In the genomic region with DNA sequence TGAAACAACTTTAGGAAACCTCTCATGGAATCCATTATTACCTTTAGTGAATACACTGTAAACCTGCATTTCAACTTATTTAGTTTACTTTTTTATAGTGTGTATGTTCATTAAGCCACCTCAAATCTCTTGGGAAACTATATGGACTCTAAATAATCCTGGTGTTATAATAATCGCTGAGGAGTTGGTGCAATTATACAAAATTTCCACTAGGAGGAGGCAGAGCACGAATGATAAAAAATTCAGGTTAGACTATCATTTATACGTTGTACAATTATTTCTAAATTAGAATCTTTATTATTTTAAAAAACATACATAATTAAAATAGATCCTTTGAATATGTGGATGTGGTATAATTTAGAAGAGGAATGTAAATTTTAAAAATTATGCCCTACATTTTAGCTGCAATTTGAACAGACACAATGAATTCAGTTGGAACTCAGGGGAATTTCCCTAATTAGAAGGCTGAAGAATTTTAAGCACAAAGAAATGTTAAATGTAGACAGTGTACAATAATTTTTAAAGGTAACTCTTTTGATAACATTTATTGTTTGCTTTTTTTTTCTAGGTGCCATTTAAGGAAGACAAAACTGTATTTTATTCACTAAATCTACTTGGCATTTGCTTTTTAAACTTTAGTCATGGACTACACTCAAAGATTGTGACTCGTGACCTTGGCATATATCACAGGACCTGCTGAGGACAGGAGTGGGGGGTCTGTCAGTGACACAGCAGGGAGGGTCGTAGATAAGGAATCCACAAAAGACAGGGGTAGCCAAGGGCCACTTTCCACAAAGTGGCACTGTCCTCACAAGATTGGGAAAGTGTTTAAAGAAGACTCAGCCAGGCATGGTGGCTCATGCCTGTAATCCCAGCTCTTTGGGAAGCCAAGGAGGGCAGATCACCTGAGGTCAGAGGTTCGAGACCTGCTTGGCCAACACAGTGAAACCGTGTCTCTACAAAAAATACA, we compare ENCODE assay signal across 9 cellular contexts. TPM values are rescaled to one million over a fixed set of nuclear protein-coding genes. Genes with fewer than 3 reads are reported as not detected.
A peak's percentile ranks its signal among the peaks of the same experiment; 100 is the strongest.
DNase-seq lines count a peak whose midpoint lies in the region; ATAC-seq, FAIRE-seq and TF ChIP-seq lines count a peak whose summit lies in the region.
"Had no signal": no experiment of that assay in that cellular context is flagged by ENCODE, and none has a peak within 500 bp of the region (broad histone marks: within the 10 kb centered on the region; RNA-seq: fewer than 3 reads in every experiment).

No MANE protein-coding gene starts in this region.

- no peak overlapping the region for H3K27ac Mint-ChIP-seq in HFFc6
- H3K27ac Mint-ChIP-seq: stimulated activated naive CD8-positive, alpha-beta T cell treated with anti-CD3 and anti-CD28 coated beads, Interleukin-15, Interleukin-2, amounts not matched to agents 100 ng/mL and 50 ng/mL, for 24 hours had no signal

- no peak overlapping the region for H3K4me2 ChIP-seq in fibroblast of lung (ENCODE audit: extremely low read depth, insufficient read depth, low read length)

- peaks cover 16% of the 10 kb centered on the region for H3K9me3 Mint-ChIP-seq in HFFc6
- H3K9me3 Mint-ChIP-seq: stimulated activated naive CD8-positive, alpha-beta T cell treated with anti-CD3 and anti-CD28 coated beads, Interleukin-15, Interleukin-2, amounts not matched to agents 100 ng/mL and 50 ng/mL, for 24 hours had no signal

- H3K27me3 ChIP-seq in fibroblast of lung (ENCODE audit: control insufficient read depth, insufficient read depth, low read length) (no peaks in the 10 kb centered on the region), small intestine (ENCODE audit: control insufficient read depth in 2 of 2, insufficient read depth in 2 of 2, low read length in 2 of 2) (no peaks in the 10 kb centered on the region)

- no peaks in the 10 kb centered on the region for H3K36me3 ChIP-seq in fibroblast of lung (ENCODE audit: control insufficient read depth, insufficient read depth, low read length)
- H3K36me3 ChIP-seq in small intestine (ENCODE audit: control insufficient read depth in 2 of 2, insufficient read depth in 2 of 2, low read length in 2 of 2), result no peaks in the 10 kb centered on the region

- H3K4me1 Mint-ChIP-seq in HFFc6 (ENCODE audit: low read depth), result peaks cover 12% of the 10 kb centered on the region

- H3K27me3 Mint-ChIP-seq in HFFc6 (ENCODE audit: insufficient read depth), result peaks cover 1% of the 10 kb centered on the region; the same call in 1 of the 2 replicates

- TF ChIP-seq CTCF in HFFc6 (IDR thresholded peaks at IDR 0.05), result peak; percentile 93
- TF ChIP-seq CTCF in fibroblast of lung (conservative IDR thresholded peaks at IDR 0.05 in 1 of 2, IDR thresholded peaks at IDR 0.05 in 1 of 2; ENCODE audit: low read depth in 1 of 2, low read length in 2 of 2), result peak; percentile 41 to 67

- H3K27ac ChIP-seq in fibroblast of lung (ENCODE audit: insufficient read depth, low read length) (no peak overlapping the region), small intestine (ENCODE audit: low read depth in 1 of 2, low read length in 1 of 2) (no peak overlapping the region)

- no peaks in the 10 kb centered on the region; the same call in 1 of the 2 replicates for H3K36me3 Mint-ChIP-seq in HFFc6 (ENCODE audit: low read depth)

- no peaks in the 10 kb centered on the region for H3K79me2 ChIP-seq in fibroblast of lung (ENCODE audit: control insufficient read depth, insufficient read depth, low read length)

- H3K9ac ChIP-seq in fibroblast of lung (ENCODE audit: insufficient read depth, low read length), result no peak overlapping the region

- no peak overlapping the region for H3K4me3 Mint-ChIP-seq in HFFc6
- H3K4me3 Mint-ChIP-seq: stimulated activated naive CD8-positive, alpha-beta T cell treated with anti-CD3 and anti-CD28 coated beads, Interleukin-15, Interleukin-2, amounts not matched to agents 100 ng/mL and 50 ng/mL, for 24 hours had no signal

- H3K4me1 ChIP-seq in fibroblast of lung (ENCODE audit: control insufficient read depth, extremely low read depth, insufficient read depth, low read length) (no peaks in the 10 kb centered on the region), small intestine (ENCODE audit: control insufficient read depth in 2 of 2, insufficient read depth in 1 of 2, low read depth in 1 of 2, low read length in 1 of 2) (no peaks in the 10 kb centered on the region)

- no peak overlapping the region for H2AFZ ChIP-seq in fibroblast of lung (ENCODE audit: low read length)

- peak; percentile 86 for FAIRE-seq in small intestine (lab: Jason Lieb, UNC)

- DNase-seq in CD1c-positive myeloid dendritic cell (ENCODE audit: extremely low spot score), result peak; percentile 58
- peak; percentile 30 for DNase-seq in HFFc6
- DNase-seq in SK-MEL-5 (ENCODE audit: low read depth, low spot score), result peak; percentile 51
- DNase-seq in fibroblast of lung (ENCODE audit: low read depth in 2 of 2), result peak in 1 of 2 donors; percentile 57
- DNase-seq in small intestine, result peak; percentile 39
- DNase-seq in HK-2 (ENCODE audit: unreplicated experiment), result no peak
- no peak for DNase-seq in stimulated activated CD4-positive, alpha-beta T cell treated with anti-CD3 and anti-CD28 coated beads, Interleukin-1b, Interleukin-23, amount 100 ng/mL, for 48 hours

- H4K20me1 ChIP-seq in fibroblast of lung (ENCODE audit: control insufficient read depth, extremely low read depth, insufficient read depth, low read length), result no peaks in the 10 kb centered on the region

- in situ Hi-C loops in SK-MEL-5 (cut with HindIII; ENCODE audit: low pct_unique_long_range_greater_than_20kb, low sequenced_read_pairs), result no loop called here

- H3K9me3 ChIP-seq in fibroblast of lung (ENCODE audit: control insufficient read depth, insufficient read depth, low read depth, low read length) (no peaks in the 10 kb centered on the region), small intestine (ENCODE audit: control insufficient read depth, low read depth) (no peaks in the 10 kb centered on the region)

- WGBS in small intestine, 3 donors, result 37 to 42% (median 38%) methylated on average over 7 of the region's 7 CpGs

- ATAC-seq in GM21619 (IDR thresholded peaks at IDR 0.05; ENCODE audit: unreplicated experiment), result no peak

- H3K4me3 ChIP-seq in fibroblast of lung (replicated peaks in 1 of 4; ENCODE audit: control extremely low read depth in 1 of 4, insufficient read depth in 1 of 4, low read depth in 3 of 4, low read length in 4 of 4) (no peak overlapping the region), small intestine (ENCODE audit: low read depth in 1 of 2, low read length in 2 of 2) (no peak overlapping the region)

RNA-seq across cellular contexts. Expression of a gene that starts 45.5 kb away (rescaled TPM):
- total RNA-seq in HFFc6 (2021; fragmentation: NEBNext Ultra II Directional; extraction: Animal tissue kit (Norgen Biotek cat#: 25700)), result 10 to 100 TPM; 34.1 to 38.0 (median 36.4) TPM
- total RNA-seq in SK-MEL-5 (2014; rRNA removed; shearing (Covaris generic)), result 30.8 and 35.3 TPM in 2 replicates
- 23.4 and 25.9 TPM in 2 replicates for polyA plus RNA-seq in SK-MEL-5 (2015; cell fraction: cytosol; rRNA removed)
- polyA plus RNA-seq in SK-MEL-5 (2015; cell fraction: nucleus; rRNA removed), result 36.2 and 48.4 TPM in 2 replicates
- total RNA-seq in fibroblast of lung, result 59.6 and 60.4 TPM in 2 replicates
- 28.1 and 33.9 TPM in 2 replicates for polyA plus RNA-seq in fibroblast of lung
- polyA plus RNA-seq in fibroblast of lung (2012), result 28.6 and 33.7 TPM in 2 replicates
- 2.0 and 3.6 TPM in 2 replicates for polyA minus RNA-seq in fibroblast of lung (ENCODE audit: low replicate concordance)
- polyA plus RNA-seq in small intestine, result 10 to 100 TPM in 2 of 3 donors, 1 to 10 TPM in 1; 8.9 to 17.7 (median 12.4) TPM

RNA-seq across cellular contexts. Expression of a gene that starts 50.6 kb away (rescaled TPM):
- 10 to 100 TPM; 47.2 to 59.7 (median 55.3) TPM for total RNA-seq in HFFc6 (2021; fragmentation: NEBNext Ultra II Directional; extraction: Animal tissue kit (Norgen Biotek cat#: 25700))
- 3.8 and 6.6 TPM in 2 replicates for total RNA-seq in SK-MEL-5 (2014; rRNA removed; shearing (Covaris generic))
- 5.6 and 5.9 TPM in 2 replicates for polyA plus RNA-seq in SK-MEL-5 (2015; cell fraction: cytosol; rRNA removed)
- polyA plus RNA-seq in SK-MEL-5 (2015; cell fraction: nucleus; rRNA removed), result 13.9 and 21.7 TPM in 2 replicates
- 38.0 and 56.0 TPM in 2 replicates for total RNA-seq in fibroblast of lung
- polyA plus RNA-seq in fibroblast of lung, result 31.0 and 35.0 TPM in 2 replicates
- polyA plus RNA-seq in fibroblast of lung (2012), result 26.9 and 35.7 TPM in 2 replicates
- polyA minus RNA-seq in fibroblast of lung (ENCODE audit: low replicate concordance), result 30.9 and 31.1 TPM in 2 replicates
- polyA plus RNA-seq in small intestine, result 1 to 10 TPM; 2.5 to 7.6 (median 4.3) TPM

Comparison
In these comparisons a context has a peak if more than half of its experiments do, and no peak if none do; other contexts are left out.
1. DNase-seq: peak in CD1c-positive myeloid dendritic cell (single experiment), HFFc6 (single experiment), SK-MEL-5 (single experiment) and small intestine (single experiment); none in HK-2 (single experiment) and stimulated activated CD4-positive, alpha-beta T cell treated with anti-CD3 and anti-CD28 coated beads, Interleukin-1b, Interleukin-23, amount 100 ng/mL, for 48 hours (single experiment).